Comparison of ENCODE assay signal across 10 cellular contexts in genomic region chr12:131773582-131774221, GRCh38. TPM values are rescaled to one million over a fixed set of nuclear protein-coding genes. Genes with fewer than 3 reads are reported as not detected.
DNase-seq lines count a peak whose midpoint lies in the region; ATAC-seq, FAIRE-seq and TF ChIP-seq lines count a peak whose summit lies in the region.
"Had no signal": no experiment of that assay in that cellular context is flagged by ENCODE, and none has a peak within 500 bp of the region (broad histone marks: within the 10 kb centered on the region; RNA-seq: fewer than 3 reads in every experiment).

No MANE protein-coding gene starts in this region.

- no peaks in the 10 kb centered on the region for H3K27me3 Mint-ChIP-seq in activated naive CD8-positive, alpha-beta T cell treated with anti-CD3 and anti-CD28 coated beads, Interleukin-2, amount 10 ng/mL, durations not matched to agents 7 days and 5 days

- no peaks in the 10 kb centered on the region for H3K4me1 ChIP-seq in HepG2 (ENCODE audit: insufficient read depth, low read length)
- no peaks in the 10 kb centered on the region for H3K4me1 ChIP-seq in tibial artery

- no peak overlapping the region for H2AFZ ChIP-seq in HepG2 (ENCODE audit: low read length)

- ATAC-seq in GM19328 (IDR thresholded peaks at IDR 0.05; ENCODE audit: unreplicated experiment) (peak; percentile 71), HG03139 (IDR thresholded peaks at IDR 0.05; ENCODE audit: unreplicated experiment) (peak; percentile 72), HepG2 (no peak)
- peak; percentile 87 for ATAC-seq in activated naive CD8-positive, alpha-beta T cell treated with anti-CD3 and anti-CD28 coated beads, Interleukin-2, amount 10 ng/mL, durations not matched to agents 7 days and 5 days (ENCODE audit: low read depth)

- TF ChIP-seq RAD21 in HepG2 (CRISPR knock-in tag; IDR thresholded peaks at IDR 0.05): no peak

- no peak for FAIRE-seq in HepG2 (lab: Jason Lieb, UNC)

- H3K36me3 ChIP-seq in HepG2 (replicated peaks in 1 of 2; ENCODE audit: control insufficient read depth in 1 of 2, insufficient read depth in 2 of 2, low read length in 2 of 2) (peaks cover 12 to 66% of the 10 kb centered on the region in 2 experiments; a peak in 4 of 5 replicates), tibial artery (peaks cover 56 to 90% (median 62%) of the 10 kb centered on the region in 3 donors)
- H3K36me3 ChIP-seq: ovary had no signal

- POLR2A ChIA-PET in activated naive CD8-positive, alpha-beta T cell treated with anti-CD3 and anti-CD28 coated beads, Interleukin-2, amount 10 ng/mL, durations not matched to agents 7 days and 5 days (lab: Charles Lee): no interaction called here
- POLR2A ChIA-PET in HepG2 (lab: Yijun Ruan, JAX): no interaction called here

- H3K9me3 Mint-ChIP-seq in activated naive CD8-positive, alpha-beta T cell treated with anti-CD3 and anti-CD28 coated beads, Interleukin-2, amount 10 ng/mL, durations not matched to agents 7 days and 5 days: no peaks in the 10 kb centered on the region

- no peak overlapping the region for H3K27ac ChIP-seq in HepG2 (ENCODE audit: extremely low read length, insufficient read depth, low read length)
- no peak overlapping the region for H3K27ac ChIP-seq in tibial artery
- H3K27ac ChIP-seq: HL-60, ovary had no signal

- peaks cover 21% of the 10 kb centered on the region for H3K4me1 Mint-ChIP-seq in activated naive CD8-positive, alpha-beta T cell treated with anti-CD3 and anti-CD28 coated beads, Interleukin-2, amount 10 ng/mL, durations not matched to agents 7 days and 5 days

- TF ChIP-seq POLR2A in HepG2 (IDR thresholded peaks at IDR 0.05; ENCODE audit: insufficient read depth in 1 of 2, low read depth in 2 of 2, low read length in 2 of 2): no peak

- H3K4me3 ChIP-seq in HepG2 (replicated peaks in 1 of 3; ENCODE audit: insufficient read depth in 1 of 3, low read depth in 2 of 3, low read length in 3 of 3) (no peak overlapping the region), tibial artery (no peak overlapping the region)
- H3K4me3 ChIP-seq: ovary had no signal

- 0 out of 2 replicates have a peak, but pooled peaks cover 2% of the 10 kb centered on the region for H4K20me1 ChIP-seq in HepG2 (ENCODE audit: insufficient read depth, low read length)

- H3K27me3 ChIP-seq in HepG2 (ENCODE audit: control insufficient read depth in 1 of 2, insufficient read depth in 2 of 2, low read length in 2 of 2) (no peaks in the 10 kb centered on the region), tibial artery (no peaks in the 10 kb centered on the region)
- H3K27me3 ChIP-seq: ovary had no signal

- TF ChIP-seq CTCF in HepG2 (CRISPR knock-in tag; IDR thresholded peaks at IDR 0.05) (no peak), tibial artery (IDR thresholded peaks at IDR 0.05) (no peak)

- in situ Hi-C loops in HepG2 (cut with HindIII; ENCODE audit: extremely low pct_ligation_motif_present, low pct_unique_long_range_greater_than_20kb): no loop called here

- intact Hi-C loops in HepG2 (cut with micrococcal nuclease; ENCODE audit: unreplicated experiment) (no loop called here), tibial artery (cut with DNase I; ENCODE audit: low total_unique reads) (no loop called here)

- no TSS peak for BruUV-seq in HepG2 (replicated peaks; lab: Mats Ljungman, UMichigan)

- H3K9me3 ChIP-seq in HepG2 (ENCODE audit: low read length): no peaks in the 10 kb centered on the region
- H3K9me3 ChIP-seq in tibial artery: no peaks in the 10 kb centered on the region
- H3K9me3 ChIP-seq: ovary had no signal

- peak; percentile 43 for DNase-seq in ELF-1 (ENCODE audit: low read depth, low spot score)
- peak; percentile 51 for DNase-seq in activated naive CD8-positive, alpha-beta T cell treated with anti-CD3 and anti-CD28 coated beads, Interleukin-2, amount 10 ng/mL, durations not matched to agents 7 days and 5 days
- DNase-seq in HepG2 (ENCODE audit: low spot score): no peak
- no peak for DNase-seq in tibial artery
- DNase-seq in NCI-H524 (lab: John Stamatoyannopoulos, UW): no peak
- DNase-seq in superior temporal gyrus (ENCODE audit: extremely low spot score): no peak

- TF ChIP-seq EP300 in HepG2 (IDR thresholded peaks at IDR 0.05; ENCODE audit: low read depth in 2 of 2, low read length in 2 of 2) (no peak), HepG2 (CRISPR knock-in tag; IDR thresholded peaks at IDR 0.05; ENCODE audit: borderline replicate concordance) (no peak)

- no peak overlapping the region for H3K4me2 ChIP-seq in HepG2 (ENCODE audit: low read depth, low read length)

- CTCF ChIA-PET in HepG2 (lab: Yijun Ruan, JAX; ENCODE audit: low intra/inter-chr PET ratio, low total read pairs): no interaction called here

- peak overlapping the region; percentile 33 for H3K4me3 Mint-ChIP-seq in activated naive CD8-positive, alpha-beta T cell treated with anti-CD3 and anti-CD28 coated beads, Interleukin-2, amount 10 ng/mL, durations not matched to agents 7 days and 5 days

- H3K79me2 ChIP-seq in HepG2 (ENCODE audit: insufficient read depth, low read length): no peaks in the 10 kb centered on the region

- peaks cover 19% of the 10 kb centered on the region for H3K36me3 Mint-ChIP-seq in activated naive CD8-positive, alpha-beta T cell treated with anti-CD3 and anti-CD28 coated beads, Interleukin-2, amount 10 ng/mL, durations not matched to agents 7 days and 5 days

- H3K9ac ChIP-seq in HepG2 (ENCODE audit: insufficient read depth, low read depth, low read length): no peak overlapping the region

- 97% methylated on average over 15 of the region's 15 CpGs for WGBS in HepG2 (ENCODE audit: low lambda C conversion rate)

- H3K27ac Mint-ChIP-seq in activated naive CD8-positive, alpha-beta T cell treated with anti-CD3 and anti-CD28 coated beads, Interleukin-2, amount 10 ng/mL, durations not matched to agents 7 days and 5 days: peak overlapping the region; percentile 67

TF ChIP-seq in HepG2, 621 proteins besides CTCF, POLR2A, EP300 and RAD21:
- TF ChIP-seq ZNF552 (CRISPR knock-in tag; IDR thresholded peaks at IDR 0.05; ENCODE audit: borderline replicate concordance): no peak

RNA-seq across cellular contexts. Expression of gene MMP17, which starts 54.5 kb away (rescaled TPM):
- under 1 TPM; 0.36 to 0.54 TPM for total RNA-seq in activated naive CD8-positive, alpha-beta T cell treated with anti-CD3 and anti-CD28 coated beads, Interleukin-2, amount 10 ng/mL, durations not matched to agents 7 days and 5 days
- 0.38 and 0.80 TPM in 2 replicates for total RNA-seq in HepG2 (2016; rRNA removed; fragmentation: Illumina TruSeq; extraction: Trizol)
- total RNA-seq in HepG2 (2016; cell fraction: cytosol; rRNA removed; fragmentation: Illumina TruSeq; extraction: Trizol; ENCODE audit: low read depth): 0.79 and 1.1 TPM in 2 replicates
- 0.36 and 0.78 TPM in 2 replicates for total RNA-seq in HepG2 (2016; cell fraction: insoluble cytoplasmic fraction; rRNA removed; fragmentation: Illumina TruSeq; extraction: Trizol)
- 1.2 and 1.4 TPM in 2 replicates for total RNA-seq in HepG2 (2016; cell fraction: membrane; rRNA removed; fragmentation: Illumina TruSeq; extraction: Trizol)
- total RNA-seq in HepG2 (2016; cell fraction: nucleus; rRNA removed; fragmentation: Illumina TruSeq; extraction: Trizol): 0.69 and 0.75 TPM in 2 replicates
- 0.55 and 2.0 TPM in 2 replicates for polyA plus RNA-seq in HepG2 (2011; rRNA removed)
- 0.69 and 1.1 TPM in 2 replicates for polyA plus RNA-seq in HepG2 (2011; cell fraction: cytosol; rRNA removed)
- polyA plus RNA-seq in HepG2 (2011; cell fraction: nucleus; rRNA removed): 3.2 and 5.2 TPM in 2 replicates
- 0.24 and 0.57 TPM in 2 replicates for polyA plus RNA-seq in HepG2 (2012)
- 0.80 and 1.2 TPM in 2 replicates for polyA plus RNA-seq in HepG2 (2016; cell fraction: cytosol; fragmentation: Illumina TruSeq; extraction: Trizol; ENCODE audit: low read depth)
- 0.53 and 1.4 TPM in 2 replicates for polyA plus RNA-seq in HepG2 (2016; cell fraction: insoluble cytoplasmic fraction; fragmentation: Illumina TruSeq; extraction: Trizol; ENCODE audit: low read depth)
- polyA plus RNA-seq in HepG2 (2016; cell fraction: membrane; fragmentation: Illumina TruSeq; extraction: Trizol; ENCODE audit: low read depth): 1.5 and 2.6 TPM in 2 replicates
- polyA plus RNA-seq in HepG2 (2016; cell fraction: nucleus; fragmentation: Illumina TruSeq; extraction: Trizol; ENCODE audit: insufficient read depth, low read depth): 2.1 and 2.8 TPM in 2 replicates
- 0.70 and 1.1 TPM in 2 replicates for polyA minus RNA-seq in HepG2 (2011; rRNA and poly(A)+ RNA removed; ENCODE audit: low replicate concordance)
- polyA minus RNA-seq in HepG2 (2011; cell fraction: cytosol; rRNA and poly(A)+ RNA removed): 1.5 TPM in 1 of 2 replicates, not detected in the other
- 1.4 and 2.6 TPM in 2 replicates for polyA minus RNA-seq in HepG2 (2011; cell fraction: nucleus; rRNA and poly(A)+ RNA removed)

Comparison
In these comparisons a context has a peak if more than half of its experiments do, and no peak if none do; other contexts are left out.
1. DNase-seq: peak in ELF-1 (single experiment) and activated naive CD8-positive, alpha-beta T cell treated with anti-CD3 and anti-CD28 coated beads, Interleukin-2, amount 10 ng/mL, durations not matched to agents 7 days and 5 days (single experiment); none in HepG2 (single experiment), tibial artery (0 of 2), NCI-H524 (0 of 2) and superior temporal gyrus (single experiment).